In the genomic region with DNA sequence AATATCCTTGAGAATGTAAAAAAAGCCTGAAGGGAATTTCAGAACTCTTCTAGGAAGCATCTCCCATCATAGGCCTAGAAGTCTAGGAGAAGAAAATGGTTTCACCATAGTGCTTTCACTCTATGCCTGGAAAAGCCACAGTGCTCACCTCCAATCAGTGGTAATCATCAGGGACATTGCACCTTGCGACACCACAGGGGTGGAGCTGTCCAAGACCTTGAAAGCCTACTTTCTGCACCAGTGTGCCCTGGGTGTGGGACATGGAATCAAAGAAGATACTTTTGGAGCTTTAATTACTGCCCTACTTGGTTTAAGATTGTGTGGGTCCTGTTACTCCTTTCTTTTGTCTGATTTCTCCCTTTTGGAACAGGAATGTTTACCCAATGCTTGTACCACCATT, we compare ENCODE assay signal across 25 cellular contexts.
DNase-seq lines count a peak whose midpoint lies in the region; ATAC-seq, FAIRE-seq and TF ChIP-seq lines count a peak whose summit lies in the region.
"Had no signal": no experiment of that assay in that cellular context is flagged by ENCODE, and none has a peak within 500 bp of the region (broad histone marks: within the 10 kb centered on the region; RNA-seq: fewer than 3 reads in every experiment).

No MANE protein-coding gene starts in this region.

- CTCF ChIA-PET in Calu3 (lab: Charles Lee) = no interaction called here

- H3K36me3 Mint-ChIP-seq in activated naive CD8-positive, alpha-beta T cell treated with anti-CD3 and anti-CD28 coated beads, Interleukin-2, amount 50 U/mL, for 24 hours (ENCODE audit: low read depth) = no peaks in the 10 kb centered on the region
- no peaks in the 10 kb centered on the region for H3K36me3 Mint-ChIP-seq in activated naive CD8-positive, alpha-beta T cell treated with anti-CD3 and anti-CD28 coated beads for 36 hours
- H3K36me3 Mint-ChIP-seq in Calu3 (ENCODE audit: insufficient read depth, unreplicated experiment) = no peaks in the 10 kb centered on the region
- H3K36me3 Mint-ChIP-seq in type B pancreatic cell = no peaks in the 10 kb centered on the region
- H3K36me3 Mint-ChIP-seq: CD4-positive, CD25-positive, alpha-beta regulatory T cell; CD8-positive, alpha-beta T cell had no signal

- no peaks in the 10 kb centered on the region for H3K9me3 Mint-ChIP-seq in activated naive CD8-positive, alpha-beta T cell treated with anti-CD3 and anti-CD28 coated beads, Interleukin-2, amount 50 U/mL, for 24 hours
- no peaks in the 10 kb centered on the region for H3K9me3 Mint-ChIP-seq in activated naive CD8-positive, alpha-beta T cell treated with anti-CD3 and anti-CD28 coated beads for 36 hours
- H3K9me3 Mint-ChIP-seq in Calu3 (ENCODE audit: low read depth, unreplicated experiment) (no peaks in the 10 kb centered on the region), type B pancreatic cell (no peaks in the 10 kb centered on the region)

- FAIRE-seq in bronchial epithelial cell (lab: Jason Lieb, UNC) (peak; percentile 83), small intestine (lab: Jason Lieb, UNC) (no peak), frontal cortex (lab: Jason Lieb, UNC) (no peak)
- FAIRE-seq: A204.1, D721Med, GM12891, GM18507, H54 had no signal

- no peak for DNase-seq in activated naive CD8-positive, alpha-beta T cell treated with anti-CD3 and anti-CD28 coated beads, Interleukin-2, amount 50 U/mL, for 24 hours
- no peak for DNase-seq in activated naive CD8-positive, alpha-beta T cell treated with anti-CD3 and anti-CD28 coated beads for 36 hours
- DNase-seq in Calu3 (peak; percentile 0), bronchial epithelial cell (ENCODE audit: low read depth) (no peak), small intestine (peak; percentile 31), frontal cortex (ENCODE audit: low spot score in 2 of 2) (no peak), type B pancreatic cell (ENCODE audit: extremely low spot score, unreplicated experiment) (no peak)
- DNase-seq: Caco-2; CD4-positive, CD25-positive, alpha-beta regulatory T cell; CD8-positive, alpha-beta T cell; DMS 273 treated with DMSO at 0.1 percent for 48 hours; DMS79 treated with DMSO at 0.1 percent for 48 hours; GF-D8; GOT3; HFFc6 had no signal

- peak; percentile 28 for ATAC-seq in activated naive CD8-positive, alpha-beta T cell treated with anti-CD3 and anti-CD28 coated beads, Interleukin-2, amount 50 U/mL, for 24 hours
- ATAC-seq: CD8-positive, alpha-beta T cell had no signal

- no peak overlapping the region for H3K4me3 Mint-ChIP-seq in activated naive CD8-positive, alpha-beta T cell treated with anti-CD3 and anti-CD28 coated beads, Interleukin-2, amount 50 U/mL, for 24 hours
- no peak overlapping the region for H3K4me3 Mint-ChIP-seq in activated naive CD8-positive, alpha-beta T cell treated with anti-CD3 and anti-CD28 coated beads for 36 hours
- no peak overlapping the region for H3K4me3 Mint-ChIP-seq in Calu3 (ENCODE audit: low read depth, unreplicated experiment)
- H3K4me3 Mint-ChIP-seq in type B pancreatic cell = no peak overlapping the region
- H3K4me3 Mint-ChIP-seq: B cell; CD8-positive, alpha-beta T cell; HFFc6 had no signal

- H3K9me3 ChIP-seq in small intestine (ENCODE audit: control insufficient read depth, low read depth) = no peaks in the 10 kb centered on the region
- H3K9me3 ChIP-seq: BLaER1, Caco-2, HAP-1 had no signal

- H3K27me3 ChIP-seq in bronchial epithelial cell (ENCODE audit: control insufficient read depth, insufficient read depth, low read length) (no peaks in the 10 kb centered on the region), small intestine (ENCODE audit: control insufficient read depth in 2 of 2, insufficient read depth in 2 of 2, low read length in 2 of 2) (no peaks in the 10 kb centered on the region)
- H3K27me3 ChIP-seq: BLaER1 had no signal

- H3K27ac Mint-ChIP-seq in activated naive CD8-positive, alpha-beta T cell treated with anti-CD3 and anti-CD28 coated beads, Interleukin-2, amount 50 U/mL, for 24 hours = no peak overlapping the region
- H3K27ac Mint-ChIP-seq in activated naive CD8-positive, alpha-beta T cell treated with anti-CD3 and anti-CD28 coated beads for 36 hours = no peak overlapping the region
- H3K27ac Mint-ChIP-seq in Calu3 (ENCODE audit: unreplicated experiment) (no peak overlapping the region), type B pancreatic cell (no peak overlapping the region)
- H3K27ac Mint-ChIP-seq: B cell; CD4-positive, CD25-positive, alpha-beta regulatory T cell; CD8-positive, alpha-beta T cell; HFFc6 had no signal

- H3K36me3 ChIP-seq in bronchial epithelial cell (ENCODE audit: control insufficient read depth, insufficient read depth, low read length) (no peaks in the 10 kb centered on the region), small intestine (ENCODE audit: control insufficient read depth in 2 of 2, insufficient read depth in 2 of 2, low read length in 2 of 2) (no peaks in the 10 kb centered on the region)
- H3K36me3 ChIP-seq: BLaER1, HAP-1 had no signal

- H3K4me3 ChIP-seq in bronchial epithelial cell (ENCODE audit: low read depth, low read length) (no peak overlapping the region), small intestine (ENCODE audit: low read depth in 1 of 2, low read length in 2 of 2) (no peak overlapping the region)
- H3K4me3 ChIP-seq: BLaER1, HAP-1 had no signal

- TF ChIP-seq CTCF in Calu3 (IDR thresholded peaks at IDR 0.05; ENCODE audit: unreplicated experiment) (no peak), bronchial epithelial cell (IDR thresholded peaks at IDR 0.05; ENCODE audit: insufficient read depth, low read length, severe bottlenecking) (no peak), type B pancreatic cell (conservative IDR thresholded peaks at IDR 0.05) (no peak)

- BruUV-seq in Calu3 (replicated peaks; lab: Mats Ljungman, UMichigan) = no TSS peak

- no peaks in the 10 kb centered on the region for H3K4me1 Mint-ChIP-seq in activated naive CD8-positive, alpha-beta T cell treated with anti-CD3 and anti-CD28 coated beads, Interleukin-2, amount 50 U/mL, for 24 hours
- H3K4me1 Mint-ChIP-seq in activated naive CD8-positive, alpha-beta T cell treated with anti-CD3 and anti-CD28 coated beads for 36 hours = no peaks in the 10 kb centered on the region
- H3K4me1 Mint-ChIP-seq in Calu3 (ENCODE audit: low read depth, unreplicated experiment) = no peaks in the 10 kb centered on the region
- no peaks in the 10 kb centered on the region for H3K4me1 Mint-ChIP-seq in type B pancreatic cell (ENCODE audit: unreplicated experiment)
- H3K4me1 Mint-ChIP-seq: B cell; CD4-positive, CD25-positive, alpha-beta regulatory T cell had no signal

- no peaks in the 10 kb centered on the region for H3K27me3 Mint-ChIP-seq in activated naive CD8-positive, alpha-beta T cell treated with anti-CD3 and anti-CD28 coated beads, Interleukin-2, amount 50 U/mL, for 24 hours
- H3K27me3 Mint-ChIP-seq in activated naive CD8-positive, alpha-beta T cell treated with anti-CD3 and anti-CD28 coated beads for 36 hours = no peaks in the 10 kb centered on the region
- H3K27me3 Mint-ChIP-seq in Calu3 (ENCODE audit: unreplicated experiment) = no peaks in the 10 kb centered on the region
- no peaks in the 10 kb centered on the region for H3K27me3 Mint-ChIP-seq in type B pancreatic cell
- H3K27me3 Mint-ChIP-seq: B cell; CD4-positive, CD25-positive, alpha-beta regulatory T cell had no signal

- no peaks in the 10 kb centered on the region for H3K4me1 ChIP-seq in small intestine (ENCODE audit: control insufficient read depth in 2 of 2, insufficient read depth in 1 of 2, low read depth in 1 of 2, low read length in 1 of 2)
- H3K4me1 ChIP-seq: BLaER1, Caco-2, HAP-1 had no signal

- H3K27ac ChIP-seq in small intestine (ENCODE audit: low read depth in 1 of 2, low read length in 1 of 2) = no peak overlapping the region
- H3K27ac ChIP-seq: 22Rv1, BLaER1, C4-2B had no signal

- 60 to 90% (median 80%) methylated on average over 1 of the region's 1 CpG for WGBS in small intestine, 3 donors

- intact Hi-C loops in Calu3 (cut with micrococcal nuclease; ENCODE audit: unreplicated experiment) = no loop called here

Comparison
In these comparisons a context has a peak if more than half of its experiments do, and no peak if none do; other contexts are left out.
1. DNase-seq: peak in Calu3 (single experiment) and small intestine (single experiment); none in activated naive CD8-positive, alpha-beta T cell treated with anti-CD3 and anti-CD28 coated beads, Interleukin-2, amount 50 U/mL, for 24 hours (single experiment), activated naive CD8-positive, alpha-beta T cell treated with anti-CD3 and anti-CD28 coated beads for 36 hours (single experiment), bronchial epithelial cell (single experiment), frontal cortex (0 of 2) and type B pancreatic cell (single experiment).